In genomic region chr22:31248138-31248745, GRCh38 we compare ENCODE assay signal across 8 cellular contexts. TPM values are rescaled to one million over a fixed set of nuclear protein-coding genes. Genes with fewer than 3 reads are reported as not detected.
DNase-seq lines count a peak whose midpoint lies in the region; ATAC-seq and TF ChIP-seq lines count a peak whose summit lies in the region.

No MANE protein-coding gene starts in this region.

- H3K4me3 Mint-ChIP-seq in endodermal cell = peak overlapping the region; percentile 39

- peak overlapping the region; percentile 85 for H3K27ac Mint-ChIP-seq in endodermal cell

- DNase-seq in DMS 273 (lab: John Stamatoyannopoulos, UW; ENCODE audit: unreplicated experiment) (peak; percentile 83), NCI-H69 (lab: John Stamatoyannopoulos, UW) (peak; percentile 32), endodermal cell (peak; percentile 95), mesenteric fat pad (ENCODE audit: low spot score) (peak; percentile 86), NCI-H1930 (lab: John Stamatoyannopoulos, UW) (no peak)
- peak; percentile 73 for DNase-seq in activated CD8-positive, alpha-beta memory T cell treated with anti-CD3 and anti-CD28 coated beads, Interleukin-2, amount 50 U/mL, for 48 hours
- peak; percentile 27 to 35 (median 30) for DNase-seq in stimulated activated CD4-positive, alpha-beta T cell treated with anti-CD3 and anti-CD28 coated beads, TNF-alpha, amount 100 ng/mL, for 48 hours (ENCODE audit: low read depth in 3 of 3)

- no peaks in the 10 kb centered on the region for H3K27me3 Mint-ChIP-seq in endodermal cell (ENCODE audit: insufficient read depth)

- H3K36me3 ChIP-seq in endodermal cell (ENCODE audit: control insufficient read depth, insufficient read depth, low read length) = no peaks in the 10 kb centered on the region

- ATAC-seq in GM18870 (IDR thresholded peaks at IDR 0.05; ENCODE audit: unreplicated experiment) = no peak

- peaks cover 22% of the 10 kb centered on the region for H3K4me1 ChIP-seq in endodermal cell (ENCODE audit: control insufficient read depth, insufficient read depth, low read length)

- H3K27me3 ChIP-seq in endodermal cell (ENCODE audit: control insufficient read depth, insufficient read depth, low read length, poor library complexity, severe bottlenecking) = no peaks in the 10 kb centered on the region

- peaks cover 2% of the 10 kb centered on the region for H3K36me3 Mint-ChIP-seq in endodermal cell (ENCODE audit: low read depth)

- H3K4me1 Mint-ChIP-seq in endodermal cell = peaks cover 40% of the 10 kb centered on the region

- 16 to 45% methylated on average over 5 to 17 of the region's 17 CpGs for WGBS in endodermal cell (ENCODE audit: insufficient coverage in 1 of 2, insufficient read length in 1 of 2), 2 experiments

- H3K9me3 Mint-ChIP-seq in endodermal cell = no peaks in the 10 kb centered on the region

- H3K9ac ChIP-seq in endodermal cell (ENCODE audit: extremely low read depth, low read length, poor library complexity, severe bottlenecking) = peak overlapping the region; percentile 31

- peak overlapping the region; percentile 72 for H3K4me3 ChIP-seq in endodermal cell (ENCODE audit: low read length)

- H3K9me3 ChIP-seq in endodermal cell (ENCODE audit: control insufficient read depth, low read length) = no peaks in the 10 kb centered on the region

- TF ChIP-seq CTCF in endodermal cell (conservative IDR thresholded peaks at IDR 0.05) = no peak

- peak overlapping the region; percentile 82 for H3K27ac ChIP-seq in endodermal cell (ENCODE audit: low read depth, low read length)

RNA-seq across cellular contexts. Expression of gene LIMK2, which starts 36.1 kb away (rescaled TPM):
- total RNA-seq in endodermal cell = 10 to 100 TPM; 41.4 to 42.2 TPM
- polyA plus RNA-seq in endodermal cell (2013, experiment 1 of 2) = 26.5 TPM
- 25.9 TPM for polyA plus RNA-seq in endodermal cell (2013, experiment 2 of 2)
- 52.1 TPM for total RNA-seq in mesenteric fat pad

RNA-seq across cellular contexts. Expression of gene PIK3IP1, which starts 44.0 kb away (rescaled TPM):
- 1 to 10 TPM; 2.0 to 3.5 TPM for total RNA-seq in endodermal cell
- 5.5 TPM for polyA plus RNA-seq in endodermal cell (2013, experiment 1 of 2)
- polyA plus RNA-seq in endodermal cell (2013, experiment 2 of 2) = 4.4 TPM
- total RNA-seq in mesenteric fat pad = 19.8 TPM

Comparison
In these comparisons a context has a peak if more than half of its experiments do, and no peak if none do; other contexts are left out.
1. DNase-seq: peak in DMS 273 (single experiment), NCI-H69 (single experiment), activated CD8-positive, alpha-beta memory T cell treated with anti-CD3 and anti-CD28 coated beads, Interleukin-2, amount 50 U/mL, for 48 hours (single experiment), endodermal cell (single experiment), mesenteric fat pad (single experiment) and stimulated activated CD4-positive, alpha-beta T cell treated with anti-CD3 and anti-CD28 coated beads, TNF-alpha, amount 100 ng/mL, for 48 hours (3 of 3); none in NCI-H1930 (0 of 2).